Comparison of ENCODE assay signal across 17 cellular contexts in genomic region chr17:19271751-19272357, GRCh38. TPM values are rescaled to one million over a fixed set of nuclear protein-coding genes. Genes with fewer than 3 reads are reported as not detected.
DNase-seq lines count a peak whose midpoint lies in the region; TF ChIP-seq lines count a peak whose summit lies in the region.
"Had no signal": no experiment of that assay in that cellular context is flagged by ENCODE, and none has a peak within 500 bp of the region (broad histone marks: within the 10 kb centered on the region; RNA-seq: fewer than 3 reads in every experiment).

No MANE protein-coding gene starts in this region.

- no peak for TF ChIP-seq CTCF in OCI-LY1 (IDR thresholded peaks at IDR 0.05; ENCODE audit: low read length)
- no peak for TF ChIP-seq CTCF in endodermal cell (conservative IDR thresholded peaks at IDR 0.05)

- H3K4me3 ChIP-seq in OCI-LY1 (ENCODE audit: low read depth, low read length, poor library complexity, severe bottlenecking) (no peak overlapping the region), endodermal cell (ENCODE audit: low read length) (no peak overlapping the region)
- H3K4me3 ChIP-seq: BLaER1, Peyer's patch had no signal

- WGBS in endodermal cell (ENCODE audit: insufficient coverage in 1 of 2, insufficient read length in 1 of 2), 2 experiments = 91 to 100% methylated on average over 6 to 10 of the region's 10 CpGs

- H3K36me3 Mint-ChIP-seq in endodermal cell (ENCODE audit: low read depth) = peaks cover 22% of the 10 kb centered on the region

- no peaks in the 10 kb centered on the region for H3K27me3 Mint-ChIP-seq in endodermal cell (ENCODE audit: insufficient read depth)

- H3K9me3 ChIP-seq in OCI-LY1 (ENCODE audit: low read length) (no peaks in the 10 kb centered on the region), endodermal cell (ENCODE audit: control insufficient read depth, low read length) (no peaks in the 10 kb centered on the region)
- H3K9me3 ChIP-seq: BLaER1, Peyer's patch had no signal

- DNase-seq in endodermal cell (no peak), hippocampal formation (lab: John Stamatoyannopoulos, UW) (peak; percentile 42 to 50), superior temporal gyrus (ENCODE audit: extremely low spot score) (peak; percentile 72), dedifferentiated amniotic fluid mesenchymal stem cell (ENCODE audit: extremely low spot score) (no peak), NCI-H524 (lab: John Stamatoyannopoulos, UW) (no peak)
- DNase-seq in activated CD8-positive, alpha-beta memory T cell treated with anti-CD3 and anti-CD28 coated beads, Interleukin-2, amount 50 U/mL, for 4 hours = no peak
- DNase-seq: activated CD4-positive, alpha-beta T cell treated with anti-CD3 and anti-CD28 coated beads for 4 hours; activated gamma-delta T cell; GOT3; NCI-H1092; NCI-H748 treated with DMSO at 0.1 percent for 48 hours; Peyer's patch; stimulated activated CD4-positive, alpha-beta T cell treated with anti-CD3 and anti-CD28 coated beads, Interleukin-2, amount 100 ng/mL, for 48 hours had no signal

- H3K27ac ChIP-seq in OCI-LY1 (ENCODE audit: low read depth, low read length, poor library complexity, severe bottlenecking) = peak overlapping the region; percentile 0
- H3K27ac ChIP-seq in endodermal cell (ENCODE audit: low read depth, low read length) = peak overlapping the region; percentile 36
- H3K27ac ChIP-seq: BLaER1, HL-60, KMS-11 had no signal

- no peaks in the 10 kb centered on the region for H3K9me2 ChIP-seq in OCI-LY1 (ENCODE audit: low read depth, low read length)

- no peaks in the 10 kb centered on the region for H4K20me1 ChIP-seq in OCI-LY1 (ENCODE audit: insufficient read depth, low read length)

- H3K79me2 ChIP-seq in OCI-LY1 (ENCODE audit: insufficient read depth, low read length) = no peaks in the 10 kb centered on the region

- peaks cover 17% of the 10 kb centered on the region for H3K4me1 ChIP-seq in OCI-LY1 (ENCODE audit: insufficient read depth, low read length, severe bottlenecking)
- no peaks in the 10 kb centered on the region for H3K4me1 ChIP-seq in endodermal cell (ENCODE audit: control insufficient read depth, insufficient read depth, low read length)
- H3K4me1 ChIP-seq: BLaER1 had no signal

- H3F3A ChIP-seq in OCI-LY1 (ENCODE audit: insufficient read depth, low read length) = no peaks in the 10 kb centered on the region

- no peaks in the 10 kb centered on the region for H3K36me3 ChIP-seq in OCI-LY1 (ENCODE audit: insufficient read depth, low read length)
- peaks cover 20% of the 10 kb centered on the region for H3K36me3 ChIP-seq in endodermal cell (ENCODE audit: control insufficient read depth, insufficient read depth, low read length)
- H3K36me3 ChIP-seq: BLaER1, Peyer's patch had no signal

- H3K9ac ChIP-seq in OCI-LY1 (ENCODE audit: low read length) (no peak overlapping the region), endodermal cell (ENCODE audit: extremely low read depth, low read length, poor library complexity, severe bottlenecking) (no peak overlapping the region)
- H3K9ac ChIP-seq: BLaER1, KMS-11 had no signal

- H3K4me3 Mint-ChIP-seq in endodermal cell = no peak overlapping the region

- H3K4me1 Mint-ChIP-seq in endodermal cell = peaks cover 17% of the 10 kb centered on the region

- no peaks in the 10 kb centered on the region for H3K9me3 Mint-ChIP-seq in endodermal cell

- H3K27ac Mint-ChIP-seq in endodermal cell = peak overlapping the region; percentile 30

- H3K4me2 ChIP-seq in OCI-LY1 (ENCODE audit: low read length) = no peak overlapping the region
- H3K4me2 ChIP-seq: BLaER1, KMS-11 had no signal

- 0 out of 2 replicates have a peak, but pooled peaks cover 5% of the 10 kb centered on the region for H3K27me3 ChIP-seq in OCI-LY1 (ENCODE audit: insufficient read depth, low read length)
- no peaks in the 10 kb centered on the region for H3K27me3 ChIP-seq in endodermal cell (ENCODE audit: control insufficient read depth, insufficient read depth, low read length, poor library complexity, severe bottlenecking)
- H3K27me3 ChIP-seq: Peyer's patch had no signal

- H2AFZ ChIP-seq in OCI-LY1 (ENCODE audit: low read length) = no peak overlapping the region

RNA-seq across cellular contexts. Expression of gene EPN2, which starts 34.7 kb away (rescaled TPM):
- total RNA-seq in endodermal cell = 10 to 100 TPM; 46.0 to 50.9 TPM
- polyA plus RNA-seq in endodermal cell (2013, experiment 1 of 2) = 27.7 TPM
- 29.1 TPM for polyA plus RNA-seq in endodermal cell (2013, experiment 2 of 2)

Comparison
In these comparisons a context has a peak if more than half of its experiments do, and no peak if none do; other contexts are left out.
1. DNase-seq: peak in hippocampal formation (2 of 2) and superior temporal gyrus (single experiment); none in endodermal cell (single experiment), dedifferentiated amniotic fluid mesenchymal stem cell (single experiment), activated CD8-positive, alpha-beta memory T cell treated with anti-CD3 and anti-CD28 coated beads, Interleukin-2, amount 50 U/mL, for 4 hours (single experiment) and NCI-H524 (0 of 2).